Comparison of ENCODE assay signal across 9 cellular contexts in genomic region chr1:9289724-9290493, GRCh38. TPM values are rescaled to one million over a fixed set of nuclear protein-coding genes. Genes with fewer than 3 reads are reported as not detected.
A peak's percentile ranks its signal among the peaks of the same experiment; 100 is the strongest.
DNase-seq lines count a peak whose midpoint lies in the region; ATAC-seq, FAIRE-seq and TF ChIP-seq lines count a peak whose summit lies in the region.
"Had no signal": no experiment of that assay in that cellular context is flagged by ENCODE, and none has a peak within 500 bp of the region (broad histone marks: within the 10 kb centered on the region; RNA-seq: fewer than 3 reads in every experiment).

No MANE protein-coding gene starts in this region.

- CTCF ChIA-PET in naive thymus-derived CD4-positive, alpha-beta T cell (lab: Charles Lee): interaction anchor here (0.5 to 4.1 kb wide), 27 partner anchors 8 to 479 kb away, joined by 3 to 90 read pairs (median 4); no protein-coding TSS in a partner anchor

- peak overlapping the region in 5 of 9 donors; percentile 26 to 69 (median 59) for H3K27ac Mint-ChIP-seq in naive thymus-derived CD4-positive, alpha-beta T cell

- no peak for FAIRE-seq in frontal cortex (lab: Jason Lieb, UNC)
- FAIRE-seq: colon had no signal

- no peak for TF ChIP-seq CTCF in colonic mucosa (IDR thresholded peaks at IDR 0.05)

- H3K4me3 Mint-ChIP-seq in naive thymus-derived CD4-positive, alpha-beta T cell: peak overlapping the region in 3 of 10 donors; percentile 16 to 56 (median 38)

- H3K4me3 ChIP-seq in colonic mucosa: no peak overlapping the region
- no peak overlapping the region for H3K4me3 ChIP-seq in naive thymus-derived CD4-positive, alpha-beta T cell (ENCODE audit: low read length)

- peak overlapping the region; percentile 15 for H3K27ac ChIP-seq in colonic mucosa
- H3K27ac ChIP-seq in naive thymus-derived CD4-positive, alpha-beta T cell (ENCODE audit: low read depth, low read length): no peak overlapping the region

- no peaks in the 10 kb centered on the region for H3K9me3 ChIP-seq in colonic mucosa
- peaks cover 0 to 7% (median 0%) of the 10 kb centered on the region in 3 experiments for H3K9me3 ChIP-seq in naive thymus-derived CD4-positive, alpha-beta T cell (ENCODE audit: control insufficient read depth in 2 of 3, low read length in 3 of 3)

- H3K9me3 Mint-ChIP-seq in naive thymus-derived CD4-positive, alpha-beta T cell: peaks cover 0 to 32% (median 14%) of the 10 kb centered on the region in 11 donors

- no peak overlapping the region for H3K9ac ChIP-seq in colonic mucosa (ENCODE audit: low read depth in 2 of 2, low read length in 2 of 2)

- DNase-seq in AG08396 (ENCODE audit: low spot score) (peak; percentile 72), MV-4-11 (lab: John Stamatoyannopoulos, UW) (peak; percentile 84), colonic mucosa (no peak), frontal cortex (ENCODE audit: low spot score in 2 of 2) (no peak), middle frontal gyrus (ENCODE audit: extremely low spot score, low spot score) (no peak), NCI-H2171 (lab: John Stamatoyannopoulos, UW) (no peak)
- no peak for DNase-seq in naive thymus-derived CD4-positive, alpha-beta T cell

- ATAC-seq in naive thymus-derived CD4-positive, alpha-beta T cell: peak; percentile 29
- no peak for ATAC-seq in GM19467 (IDR thresholded peaks at IDR 0.05; ENCODE audit: unreplicated experiment)

- no peaks in the 10 kb centered on the region for H3K27me3 ChIP-seq in colonic mucosa
- H3K27me3 ChIP-seq in naive thymus-derived CD4-positive, alpha-beta T cell (ENCODE audit: control insufficient read depth in 2 of 2, insufficient read depth in 2 of 2, low read length in 2 of 2): no peaks in the 10 kb centered on the region

- POLR2A ChIA-PET in naive thymus-derived CD4-positive, alpha-beta T cell (lab: Charles Lee): interaction anchor here (0.6 to 1.4 kb wide), 6 partner anchors 135 to 209 kb away, joined by 3 to 5 read pairs (median 4); no protein-coding TSS in a partner anchor

- intact Hi-C loops in colonic mucosa (cut with DNase I): loop anchor here (2.0 kb wide), 2 partner anchors 165 to 201 kb away; no protein-coding TSS in a partner anchor
- intact Hi-C loops in naive thymus-derived CD4-positive, alpha-beta T cell (cut with micrococcal nuclease): loop anchor here (1.0 to 10.0 kb wide), 10 partner anchors 23 to 620 kb away; partner anchors contain the start of genes TMEM201 (in 2 of the 2) and CTNNBIP1 (in 1 of the 2)

- H3K36me3 ChIP-seq in colonic mucosa: no peaks in the 10 kb centered on the region
- no peaks in the 10 kb centered on the region for H3K36me3 ChIP-seq in naive thymus-derived CD4-positive, alpha-beta T cell (ENCODE audit: control insufficient read depth in 2 of 3, insufficient read depth in 3 of 3, low read length in 3 of 3)

- H3K4me1 Mint-ChIP-seq in naive thymus-derived CD4-positive, alpha-beta T cell: peaks cover 0 to 24% (median 20%) of the 10 kb centered on the region in 7 donors

- H3K4me1 ChIP-seq in colonic mucosa: no peaks in the 10 kb centered on the region
- H3K4me1 ChIP-seq in naive thymus-derived CD4-positive, alpha-beta T cell (ENCODE audit: control insufficient read depth in 2 of 2, insufficient read depth in 2 of 2, low read length in 2 of 2): peaks cover 6 to 17% of the 10 kb centered on the region in 2 donors

- no peaks in the 10 kb centered on the region for H3K27me3 Mint-ChIP-seq in naive thymus-derived CD4-positive, alpha-beta T cell

- H3K36me3 Mint-ChIP-seq in naive thymus-derived CD4-positive, alpha-beta T cell: peaks cover 0 to 26% (median 5%) of the 10 kb centered on the region in 5 donors

RNA-seq across cellular contexts. Expression of gene SPSB1, which starts 2.8 kb away (rescaled TPM):
- total RNA-seq in colonic mucosa (10 to 100 TPM; 14.9 to 28.7 TPM), frontal cortex (2.9 TPM)
- total RNA-seq in naive thymus-derived CD4-positive, alpha-beta T cell: 10 to 100 TPM in 1 of 5 experiments, 1 to 10 TPM in 4; 1.8 to 10.3 (median 1.9) TPM
- polyA plus RNA-seq in naive thymus-derived CD4-positive, alpha-beta T cell: 1 to 10 TPM; 1.4 to 2.8 TPM

RNA-seq across cellular contexts. Expression of gene H6PD, which starts 55.3 kb away (rescaled TPM):
- 10 to 100 TPM; 20.8 to 24.7 TPM for total RNA-seq in colonic mucosa
- 10 to 100 TPM; 18.6 to 27.6 (median 19.8) TPM for total RNA-seq in naive thymus-derived CD4-positive, alpha-beta T cell
- polyA plus RNA-seq in naive thymus-derived CD4-positive, alpha-beta T cell: 10 to 100 TPM; 12.1 to 17.4 TPM
- total RNA-seq in frontal cortex: 5.3 TPM

Comparison
In these comparisons a context has a peak if more than half of its experiments do, and no peak if none do; other contexts are left out.
1. DNase-seq: peak in AG08396 (single experiment) and MV-4-11 (single experiment); none in colonic mucosa (single experiment), naive thymus-derived CD4-positive, alpha-beta T cell (0 of 9), frontal cortex (0 of 2), middle frontal gyrus (single experiment) and NCI-H2171 (single experiment).